ENCODE assay signal across 10 cellular contexts in genomic region chr10:102657984-102658724, GRCh38. TPM values are rescaled to one million over a fixed set of nuclear protein-coding genes. Genes with fewer than 3 reads are reported as not detected.
DNase-seq lines count a peak whose midpoint lies in the region; ATAC-seq, FAIRE-seq and TF ChIP-seq lines count a peak whose summit lies in the region.
"Had no signal": no experiment of that assay in that cellular context is flagged by ENCODE, and none has a peak within 500 bp of the region (broad histone marks: within the 10 kb centered on the region; RNA-seq: fewer than 3 reads in every experiment).

No MANE protein-coding gene starts in this region.

- H3K9me3 ChIP-seq in GM12878 (replicated peaks; ENCODE audit: control insufficient read depth, insufficient read depth, low read length) (no peaks in the 10 kb centered on the region), right lobe of liver (no peaks in the 10 kb centered on the region), transverse colon (no peaks in the 10 kb centered on the region)

- H3K27ac ChIP-seq in GM12878 (ENCODE audit: control insufficient read depth, insufficient read depth) (no peak overlapping the region), right lobe of liver (peak overlapping the region in 2 of 3 donors; percentile 32 to 43), transverse colon (peak overlapping the region; percentile 78 to 81 (median 80))

- no peaks in the 10 kb centered on the region for H3K9me3 Mint-ChIP-seq in MCF 10A (ENCODE audit: unreplicated experiment)

- no peak overlapping the region for H2AFZ ChIP-seq in GM12878 (ENCODE audit: control insufficient read depth, low read depth, low read length)

- POLR2A ChIA-PET in MCF 10A (lab: Yijun Ruan, JAX) (interaction anchor here (0.6 to 1.9 kb wide), 3 partner anchors 12 to 17 kb away, joined by 3 to 14 read pairs (median 6); no protein-coding TSS in a partner anchor), GM12878 (lab: Charles Lee) (interaction anchor here (0.6 to 4.1 kb wide), 5 partner anchors 8 to 49 kb away, joined by 3 to 52 read pairs (median 5); partner anchors contain the start of gene TRIM8)

- SMC1A ChIA-PET in GM12878 (lab: Charles Lee; ENCODE audit: uncharacterized antibody, unreplicated experiment): interaction anchor here (1.5 to 4.6 kb wide), 3 partner anchors 12 to 17 kb away, joined by 5 to 45 read pairs (median 27); partner anchors contain the start of gene TRIM8

- H3K79me2 ChIP-seq in GM12878 (ENCODE audit: control insufficient read depth, insufficient read depth, low read length): peaks cover 15% of the 10 kb centered on the region

- FAIRE-seq in GM12878 (lab: Jason Lieb, UNC): no peak

- DNase-seq in T47D (ENCODE audit: low read depth in 1 of 2, low spot score in 1 of 2): peak; percentile 90 to 96
- DNase-seq in MCF 10A (ENCODE audit: unreplicated experiment): no peak
- no peak for DNase-seq in GM12878 (ENCODE audit: low read depth, low spot score)
- DNase-seq in right lobe of liver: peak in 2 of 3 donors; percentile 27 to 59
- DNase-seq in transverse colon: peak; percentile 70
- no peak for DNase-seq in stimulated activated CD4-positive, alpha-beta T cell treated with anti-CD3 and anti-CD28 coated beads, Interleukin-12 subunit alpha, Interleukin-12 subunit beta, amount 100 ng/mL, for 4 hours
- no peak for DNase-seq in NCI-H526 treated with DMSO at 0.1 percent for 48 hours (lab: John Stamatoyannopoulos, UW)
- no peak for DNase-seq in NCI-H524 treated with DMSO at 0.1 percent for 48 hours (lab: John Stamatoyannopoulos, UW)
- DNase-seq: NCI-H1694 treated with DMSO at 0.1 percent for 48 hours; stimulated activated CD4-positive, alpha-beta T cell treated with anti-CD3 and anti-CD28 coated beads, Interleukin-2, amount 100 ng/mL, for 48 hours had no signal

- H3K4me1 Mint-ChIP-seq in MCF 10A (ENCODE audit: insufficient read depth, unreplicated experiment): peaks cover 10% of the 10 kb centered on the region

- no peak overlapping the region for H3K4me2 ChIP-seq in GM12878 (ENCODE audit: control insufficient read depth, insufficient read depth)

- TF ChIP-seq EP300 in GM12878 (IDR thresholded peaks at IDR 0.05; ENCODE audit: borderline replicate concordance in 1 of 2, control insufficient read depth in 1 of 2, low read depth in 2 of 2, low read length in 2 of 2) (no peak), transverse colon (IDR thresholded peaks at IDR 0.05; ENCODE audit: low read depth) (no peak)

- ATAC-seq in GM12878 (no peak), right lobe of liver (peak; percentile 39 to 62 (median 49))

- H3K36me3 ChIP-seq in GM12878 (ENCODE audit: control insufficient read depth in 2 of 2, insufficient read depth in 2 of 2, low read length in 1 of 2): peaks cover 27 to 36% of the 10 kb centered on the region in 2 experiments
- H3K36me3 ChIP-seq in right lobe of liver: peaks cover 7 to 35% (median 15%) of the 10 kb centered on the region in 4 donors
- H3K36me3 ChIP-seq in transverse colon: peaks cover 0 to 34% (median 0%) of the 10 kb centered on the region in 4 donors

- H3K4me3 ChIP-seq in GM12878 (no peak overlapping the region), right lobe of liver (no peak overlapping the region), transverse colon (no peak overlapping the region)

- CTCF ChIA-PET in MCF 10A (lab: Yijun Ruan, JAX) (interaction anchor here (0.6 to 0.8 kb wide), 4 partner anchors 20 to 127 kb away, joined by 3 read pairs; no protein-coding TSS in a partner anchor), GM12878 (lab: Yijun Ruan, JAX) (interaction anchor here (9.4 kb wide), 1 partner anchor 18 kb away, joined by 82 read pairs; no protein-coding TSS in a partner anchor)

- H3K9ac ChIP-seq in GM12878 (ENCODE audit: control insufficient read depth, insufficient read depth, low read length): no peak overlapping the region

- BruUV-seq in MCF 10A (replicated peaks; lab: Mats Ljungman, UMichigan) (no TSS peak), GM12878 (replicated peaks; lab: Mats Ljungman, UMichigan) (TSS peak; percentile 34)

- intact Hi-C loops in MCF 10A (cut with micrococcal nuclease) (no loop called here), GM12878 (cut with micrococcal nuclease; ENCODE audit: unreplicated experiment) (no loop called here), right lobe of liver (cut with DNase I) (no loop called here), transverse colon (cut with DNase I; ENCODE audit: low total_unique reads) (no loop called here)

- H3K4me3 Mint-ChIP-seq in MCF 10A (ENCODE audit: unreplicated experiment): no peak overlapping the region

- H3K36me3 Mint-ChIP-seq in MCF 10A (ENCODE audit: insufficient read depth, unreplicated experiment): peaks cover 46% of the 10 kb centered on the region

- H4K20me1 ChIP-seq in GM12878 (ENCODE audit: control insufficient read depth, insufficient read depth): no peaks in the 10 kb centered on the region

- no peaks in the 10 kb centered on the region for H3K27me3 ChIP-seq in GM12878 (replicated peaks in 1 of 2; ENCODE audit: control insufficient read depth in 2 of 2, insufficient read depth in 2 of 2, low read length in 1 of 2)
- no peaks in the 10 kb centered on the region for H3K27me3 ChIP-seq in right lobe of liver
- no peaks in the 10 kb centered on the region for H3K27me3 ChIP-seq in transverse colon

- TF ChIP-seq CTCF in MCF 10A (IDR thresholded peaks at IDR 0.05; ENCODE audit: unreplicated experiment): no peak
- no peak for TF ChIP-seq CTCF in GM12878 (IDR thresholded peaks at IDR 0.05 in 2 of 3, conservative IDR thresholded peaks at IDR 0.05 in 1 of 3; ENCODE audit: control insufficient read depth in 2 of 3, extremely low read depth in 1 of 3, insufficient read depth in 1 of 3, low read depth in 3 of 3, low read length in 3 of 3)
- no peak for TF ChIP-seq CTCF in right lobe of liver (IDR thresholded peaks at IDR 0.05)
- no peak for TF ChIP-seq CTCF in transverse colon (IDR thresholded peaks at IDR 0.05)

- in situ Hi-C loops in T47D (cut with HindIII; ENCODE audit: low pct_unique_long_range_greater_than_20kb, low sequenced_read_pairs) (no loop called here), GM12878 (cut with MboI) (no loop called here), transverse colon (cut with MboI; ENCODE audit: low pct_ligation_motif_present in 1 of 4, low pct_unique_long_range_greater_than_20kb in 1 of 4, low sequenced_read_pairs in 3 of 4) (no loop called here)

- RAD21 ChIA-PET in GM12878 (lab: Charles Lee; ENCODE audit: unreplicated experiment): interaction anchor here (0.9 to 4.8 kb wide), 2 partner anchors 18 to 56 kb away, joined by 3 to 65 read pairs; partner anchors contain the start of genes ARL3 and SFXN2

- H3K4me1 ChIP-seq in GM12878 (ENCODE audit: control insufficient read depth, insufficient read depth, low read length) (peaks cover 30% of the 10 kb centered on the region), right lobe of liver (peaks cover 0 to 14% (median 2%) of the 10 kb centered on the region in 4 donors), transverse colon (peaks cover 28 to 50% (median 36%) of the 10 kb centered on the region in 4 donors)

- TF ChIP-seq RAD21 in GM12878 (IDR thresholded peaks at IDR 0.05; ENCODE audit: insufficient read depth, low read depth, low read length): no peak

- WGBS in GM12878 (ENCODE audit: insufficient coverage, insufficient replicate concordance, low lambda C conversion rate, missing lambda C conversion rate): 73% methylated on average over 13 of the region's 13 CpGs
- WGBS in right lobe of liver (ENCODE audit: insufficient coverage, low coverage, low lambda C conversion rate, missing lambda C conversion rate): 45% methylated on average over 11 of the region's 13 CpGs
- WGBS in transverse colon (ENCODE audit: low coverage in 1 of 2), 2 donors: 20 to 48% methylated on average over 2 to 13 of the region's 13 CpGs

- no peaks in the 10 kb centered on the region for H3K27me3 Mint-ChIP-seq in MCF 10A (ENCODE audit: insufficient read depth, unreplicated experiment)

- TF ChIP-seq POLR2A in GM12878 (IDR thresholded peaks at IDR 0.05; ENCODE audit: low read depth, low read length) (no peak; the same call in 1 of the 2 replicates), right lobe of liver (IDR thresholded peaks at IDR 0.05) (no peak), transverse colon (IDR thresholded peaks at IDR 0.05) (peak; percentile 21)

- no peak overlapping the region for H3K27ac Mint-ChIP-seq in MCF 10A (ENCODE audit: low read depth, unreplicated experiment)

RNA-seq across cellular contexts. Expression of gene TRIM8, which starts 13.9 kb away (rescaled TPM):
- 73.5 and 78.1 TPM in 2 replicates for total RNA-seq in MCF 10A (2022)
- 58.5 and 70.9 TPM in 2 replicates for total RNA-seq in GM12878 (2013; cell fraction: nucleolus; rRNA removed)
- 18.7 and 19.0 TPM in 2 replicates for total RNA-seq in GM12878 (2014; rRNA removed)
- 13.5 and 15.9 TPM in 2 replicates for total RNA-seq in GM12878 (2014; rRNA removed; fragmentation: Illumina TruSeq; extraction: Trizol)
- total RNA-seq in GM12878 (2021): 44.2 and 53.2 TPM in 2 replicates
- 17.0 TPM for polyA plus RNA-seq in GM12878 (2011; ENCODE audit: low read depth)
- 16.6 and 26.9 TPM in 2 replicates for polyA plus RNA-seq in GM12878 (2011; rRNA removed)
- 27.7 and 28.2 TPM in 2 replicates for polyA plus RNA-seq in GM12878 (2011; cell fraction: cytosol; rRNA removed)
- polyA plus RNA-seq in GM12878 (2011; cell fraction: nucleus; rRNA removed): 52.8 and 58.6 TPM in 2 replicates
- 33.3 and 66.7 TPM in 2 replicates for polyA plus RNA-seq in GM12878 (2012)
- polyA plus RNA-seq in GM12878 (2014; fragmentation: Illumina TruSeq; extraction: Trizol): 9.9 and 22.4 TPM in 2 replicates
- 1 to 10 TPM; 7.9 to 9.5 TPM for polyA plus RNA-seq in GM12878 (2014; fragmentation: Nextera tagmentation; extraction: Ambion mirVana)
- polyA plus RNA-seq in GM12878 (2014; rRNA removed): 33.5 and 37.5 TPM in 2 replicates
- 10 to 100 TPM; 27.3 to 27.6 TPM for polyA plus RNA-seq in GM12878 (2016; fragmentation: Nextera tagmentation; extraction: Ambion mirVana)
- polyA minus RNA-seq in GM12878 (2011; rRNA and poly(A)+ RNA removed): 15.7 and 25.1 TPM in 2 replicates
- polyA minus RNA-seq in GM12878 (2011; cell fraction: cytosol; rRNA and poly(A)+ RNA removed): 13.5 and 20.3 TPM in 2 replicates
- polyA minus RNA-seq in GM12878 (2011; cell fraction: nucleus; rRNA and poly(A)+ RNA removed): 18.7 and 35.3 TPM in 2 replicates
- total RNA-seq in right lobe of liver: 10 to 100 TPM; 34.7 to 99.8 (median 41.2) TPM
- 100 to 1,000 TPM in 1 of 4 donors, 10 to 100 TPM in 3; 59.1 to 108 (median 66.8) TPM for total RNA-seq in transverse colon

RNA-seq across cellular contexts. Expression of gene ARL3, which starts 56.0 kb away (rescaled TPM):
- total RNA-seq in MCF 10A (2022): 6.8 and 7.0 TPM in 2 replicates
- total RNA-seq in GM12878 (2013; cell fraction: nucleolus; rRNA removed): 4.6 and 5.9 TPM in 2 replicates
- total RNA-seq in GM12878 (2014; rRNA removed): 4.9 and 6.2 TPM in 2 replicates
- 6.6 and 7.2 TPM in 2 replicates for total RNA-seq in GM12878 (2014; rRNA removed; fragmentation: Illumina TruSeq; extraction: Trizol)
- 7.7 TPM in 2 replicates for total RNA-seq in GM12878 (2021)
- 7.7 TPM for polyA plus RNA-seq in GM12878 (2011; ENCODE audit: low read depth)
- polyA plus RNA-seq in GM12878 (2011; rRNA removed): 11.3 and 14.0 TPM in 2 replicates
- polyA plus RNA-seq in GM12878 (2011; cell fraction: cytosol; rRNA removed): 5.5 and 5.8 TPM in 2 replicates
- 4.3 and 5.0 TPM in 2 replicates for polyA plus RNA-seq in GM12878 (2011; cell fraction: nucleus; rRNA removed)
- polyA plus RNA-seq in GM12878 (2012): 8.5 and 8.9 TPM in 2 replicates
- polyA plus RNA-seq in GM12878 (2014; fragmentation: Illumina TruSeq; extraction: Trizol): 10.6 and 13.7 TPM in 2 replicates
- polyA plus RNA-seq in GM12878 (2014; fragmentation: Nextera tagmentation; extraction: Ambion mirVana): 10 to 100 TPM; 21.0 to 26.1 TPM
- 8.5 and 9.7 TPM in 2 replicates for polyA plus RNA-seq in GM12878 (2014; rRNA removed)
- polyA plus RNA-seq in GM12878 (2016; fragmentation: Nextera tagmentation; extraction: Ambion mirVana): 10 to 100 TPM; 21.9 to 22.2 TPM
- 4.1 and 5.1 TPM in 2 replicates for polyA minus RNA-seq in GM12878 (2011; rRNA and poly(A)+ RNA removed)
- 1.9 and 2.3 TPM in 2 replicates for polyA minus RNA-seq in GM12878 (2011; cell fraction: cytosol; rRNA and poly(A)+ RNA removed)
- 1.5 and 3.3 TPM in 2 replicates for polyA minus RNA-seq in GM12878 (2011; cell fraction: nucleus; rRNA and poly(A)+ RNA removed)
- 1 to 10 TPM; 1.1 to 3.3 (median 2.3) TPM for total RNA-seq in right lobe of liver
- 1 to 10 TPM; 2.2 to 3.4 (median 2.8) TPM for total RNA-seq in transverse colon

RNA-seq across cellular contexts. Expression of gene SFXN2, which starts 56.3 kb away (rescaled TPM):
- total RNA-seq in MCF 10A (2022): 7.2 and 12.9 TPM in 2 replicates
- 38.8 and 43.9 TPM in 2 replicates for total RNA-seq in GM12878 (2013; cell fraction: nucleolus; rRNA removed)
- 11.9 and 13.8 TPM in 2 replicates for total RNA-seq in GM12878 (2014; rRNA removed)
- 14.9 and 17.5 TPM in 2 replicates for total RNA-seq in GM12878 (2014; rRNA removed; fragmentation: Illumina TruSeq; extraction: Trizol)
- 16.8 and 22.1 TPM in 2 replicates for total RNA-seq in GM12878 (2021)
- polyA plus RNA-seq in GM12878 (2011; ENCODE audit: low read depth): 7.3 TPM
- polyA plus RNA-seq in GM12878 (2011; rRNA removed): 16.3 and 21.6 TPM in 2 replicates
- polyA plus RNA-seq in GM12878 (2011; cell fraction: cytosol; rRNA removed): 23.8 and 25.9 TPM in 2 replicates
- polyA plus RNA-seq in GM12878 (2011; cell fraction: nucleus; rRNA removed): 33.6 and 41.0 TPM in 2 replicates
- polyA plus RNA-seq in GM12878 (2012): 7.6 and 8.9 TPM in 2 replicates
- 16.1 and 19.5 TPM in 2 replicates for polyA plus RNA-seq in GM12878 (2014; fragmentation: Illumina TruSeq; extraction: Trizol)
- polyA plus RNA-seq in GM12878 (2014; fragmentation: Nextera tagmentation; extraction: Ambion mirVana): 1 to 10 TPM; 8.8 to 9.6 TPM
- polyA plus RNA-seq in GM12878 (2014; rRNA removed): 17.2 and 22.5 TPM in 2 replicates
- 10 to 100 TPM; 19.9 to 20.5 TPM for polyA plus RNA-seq in GM12878 (2016; fragmentation: Nextera tagmentation; extraction: Ambion mirVana)
- 25.4 and 31.7 TPM in 2 replicates for polyA minus RNA-seq in GM12878 (2011; rRNA and poly(A)+ RNA removed)
- 8.3 and 11.5 TPM in 2 replicates for polyA minus RNA-seq in GM12878 (2011; cell fraction: cytosol; rRNA and poly(A)+ RNA removed)
- 20.9 and 40.1 TPM in 2 replicates for polyA minus RNA-seq in GM12878 (2011; cell fraction: nucleus; rRNA and poly(A)+ RNA removed)
- total RNA-seq in right lobe of liver: 10 to 100 TPM in 4 of 6 experiments, 1 to 10 TPM in 2; 7.1 to 29.7 (median 16.5) TPM
- total RNA-seq in transverse colon: 10 to 100 TPM in 2 of 4 donors, 1 to 10 TPM in 2; 2.1 to 64.9 (median 7.3) TPM

Comparison
In these comparisons a context has a peak if more than half of its experiments do, and no peak if none do; other contexts are left out.
1. DNase-seq: peak in T47D (2 of 2), right lobe of liver (2 of 3) and transverse colon (single experiment); none in MCF 10A (single experiment), GM12878 (single experiment), stimulated activated CD4-positive, alpha-beta T cell treated with anti-CD3 and anti-CD28 coated beads, Interleukin-12 subunit alpha, Interleukin-12 subunit beta, amount 100 ng/mL, for 4 hours (single experiment), NCI-H526 treated with DMSO at 0.1 percent for 48 hours (single experiment) and NCI-H524 treated with DMSO at 0.1 percent for 48 hours (single experiment).